Comparison of ENCODE assay signal across 8 cellular contexts in the genomic region with DNA sequence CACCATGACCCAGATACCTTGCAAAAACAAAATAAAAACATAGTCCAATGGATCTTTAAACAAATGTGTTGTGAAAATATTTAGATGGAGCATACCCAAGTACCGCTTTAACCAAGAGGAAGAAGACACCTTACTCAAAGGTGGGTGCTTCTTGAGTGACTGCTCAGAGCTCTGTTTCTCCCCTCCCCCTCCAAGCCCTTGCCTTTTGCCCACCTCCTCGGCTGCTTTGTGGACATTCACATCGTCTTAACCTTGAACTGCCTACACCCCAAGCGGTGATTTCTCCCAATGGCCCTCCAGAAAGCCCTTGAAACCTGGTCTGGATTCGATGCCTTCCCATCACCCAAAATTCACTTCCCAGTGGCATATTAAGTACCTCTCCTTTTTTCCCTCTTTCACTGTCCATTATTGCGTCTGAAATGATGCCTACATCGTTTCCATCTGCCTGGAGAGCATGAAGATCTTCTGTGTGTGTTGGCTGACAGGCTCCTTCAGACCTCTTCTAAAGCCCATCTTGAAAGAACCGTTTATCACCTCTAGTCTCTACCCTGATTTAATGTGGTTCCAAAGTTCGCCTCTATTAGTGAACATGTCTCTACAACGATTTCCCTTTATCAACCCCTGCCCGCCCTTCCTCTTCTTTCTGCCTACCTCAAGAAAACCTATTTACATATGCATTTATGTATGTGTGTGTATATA. TPM values are rescaled to one million over a fixed set of nuclear protein-coding genes. Genes with fewer than 3 reads are reported as not detected.
DNase-seq lines count a peak whose midpoint lies in the region; ATAC-seq, FAIRE-seq and TF ChIP-seq lines count a peak whose summit lies in the region.

No MANE protein-coding gene starts in this region.

- intact Hi-C loops in heart left ventricle (cut with DNase I): loop anchor here in 7 of 10 donors (5.0 to 10.0 kb wide), 7 partner anchors 49 to 128 kb away; no protein-coding TSS in a partner anchor
- intact Hi-C loops in Right ventricle myocardium inferior (cut with DNase I): loop anchor here (2.0 to 5.0 kb wide), 4 partner anchors 52 to 126 kb away; no protein-coding TSS in a partner anchor
- intact Hi-C loops in mucosa of descending colon (cut with DNase I, micrococcal nuclease): loop anchor here in 1 of 2 donors (10.0 kb wide), 1 partner anchor 52 kb away; no protein-coding TSS in a partner anchor
- intact Hi-C loops in upper lobe of right lung (cut with DNase I): no loop called here

- H3K9me3 ChIP-seq in heart left ventricle: no peaks in the 10 kb centered on the region
- no peaks in the 10 kb centered on the region for H3K9me3 ChIP-seq in astrocyte (ENCODE audit: insufficient read depth, low read depth, low read length)
- H3K9me3 ChIP-seq in mucosa of descending colon: no peaks in the 10 kb centered on the region
- H3K9me3 ChIP-seq in upper lobe of right lung: no peaks in the 10 kb centered on the region
- H3K9me3 ChIP-seq in SK-N-SH: no peaks in the 10 kb centered on the region

- POLR2A ChIA-PET in SK-N-SH (lab: Yijun Ruan, JAX): no interaction called here

- H2AFZ ChIP-seq in astrocyte (ENCODE audit: low read depth, low read length) (peak overlapping the region; percentile 70), SK-N-SH (ENCODE audit: low read depth) (no peak overlapping the region)

- H4K20me1 ChIP-seq in astrocyte (ENCODE audit: insufficient read depth, low read length): no peaks in the 10 kb centered on the region
- no peaks in the 10 kb centered on the region for H4K20me1 ChIP-seq in SK-N-SH (ENCODE audit: insufficient read depth)

- H3F3A ChIP-seq in SK-N-SH (replicated peaks; ENCODE audit: insufficient read depth): no peaks in the 10 kb centered on the region

- no peak for TF ChIP-seq POLR2A in heart left ventricle (IDR thresholded peaks at IDR 0.05)

- H3K27me3 Mint-ChIP-seq in astrocyte (ENCODE audit: low read depth, unreplicated experiment): no peaks in the 10 kb centered on the region

- no peak for DNase-seq in heart left ventricle
- no peak for DNase-seq in Right ventricle myocardium inferior (ENCODE audit: missing footprints)
- DNase-seq in astrocyte (ENCODE audit: low read depth): no peak
- DNase-seq in mucosa of descending colon: peak in 1 of 3 donors; percentile 35
- no peak for DNase-seq in upper lobe of right lung
- DNase-seq in SK-N-SH: no peak
- no peak for DNase-seq in SIG-M5 (lab: John Stamatoyannopoulos, UW)

- no peaks in the 10 kb centered on the region for H3K9me2 ChIP-seq in SK-N-SH

- TF ChIP-seq EP300 in SK-N-SH (IDR thresholded peaks at IDR 0.05; ENCODE audit: borderline replicate concordance in 1 of 2, low read depth in 1 of 2, low read length in 1 of 2): no peak

- ATAC-seq in heart left ventricle (peak in 1 of 4 donors; percentile 4), Right ventricle myocardium inferior (no peak), mucosa of descending colon (peak; percentile 41), upper lobe of right lung (no peak), GM18858 (IDR thresholded peaks at IDR 0.05; ENCODE audit: unreplicated experiment) (no peak)

- H3K4me3 Mint-ChIP-seq in astrocyte (ENCODE audit: unreplicated experiment): peak overlapping the region; percentile 91

- 31 to 46% (median 40%) methylated on average over 11 of the region's 11 CpGs for WGBS in heart left ventricle, 4 donors
- WGBS in SK-N-SH (ENCODE audit: low lambda C conversion rate): 73% methylated on average over 11 of the region's 11 CpGs

- H3K27me3 ChIP-seq in heart left ventricle (peaks cover 0 to 4% (median 0%) of the 10 kb centered on the region in 9 donors), astrocyte (ENCODE audit: insufficient read depth, low read length) (no peaks in the 10 kb centered on the region), upper lobe of right lung (no peaks in the 10 kb centered on the region), SK-N-SH (ENCODE audit: insufficient read depth) (peaks cover 7% of the 10 kb centered on the region; the same call in 1 of the 2 replicates)

- H3K9ac ChIP-seq in astrocyte (ENCODE audit: low read length): no peak overlapping the region
- H3K9ac ChIP-seq in SK-N-SH: no peak overlapping the region

- CTCF ChIA-PET in SK-N-SH (lab: Yijun Ruan, JAX): no interaction called here

- H3K4me1 ChIP-seq in heart left ventricle (peaks cover 0 to 56% (median 20%) of the 10 kb centered on the region in 12 donors), astrocyte (ENCODE audit: insufficient read depth, low read length) (no peaks in the 10 kb centered on the region), mucosa of descending colon (ENCODE audit: low read depth) (peaks cover 28% of the 10 kb centered on the region), upper lobe of right lung (peaks cover 13% of the 10 kb centered on the region), SK-N-SH (ENCODE audit: control insufficient read depth in 1 of 2, insufficient read depth in 2 of 2, low read depth in 1 of 2, low read length in 1 of 2) (peaks cover 0 to 7% of the 10 kb centered on the region in 2 experiments; a peak in 1 of 4 replicates)

- H3K4me1 Mint-ChIP-seq in astrocyte (ENCODE audit: low read depth, unreplicated experiment): peaks cover 14% of the 10 kb centered on the region

- no peak overlapping the region for H3K27ac Mint-ChIP-seq in astrocyte (ENCODE audit: unreplicated experiment)

- TF ChIP-seq CTCF in heart left ventricle (IDR thresholded peaks at IDR 0.05) (no peak), astrocyte (IDR thresholded peaks at IDR 0.05; ENCODE audit: insufficient read depth, low read depth, low read length) (no peak), mucosa of descending colon (IDR thresholded peaks at IDR 0.05) (no peak), upper lobe of right lung (IDR thresholded peaks at IDR 0.05) (no peak), SK-N-SH (IDR thresholded peaks at IDR 0.05) (no peak)

- H3K36me3 ChIP-seq in heart left ventricle (no peaks in the 10 kb centered on the region), astrocyte (ENCODE audit: insufficient read depth, low read length) (no peaks in the 10 kb centered on the region), mucosa of descending colon (ENCODE audit: low read depth) (no peaks in the 10 kb centered on the region), upper lobe of right lung (no peaks in the 10 kb centered on the region), SK-N-SH (replicated peaks in 1 of 2; ENCODE audit: control insufficient read depth in 1 of 2, insufficient read depth in 2 of 2, low read length in 1 of 2) (no peaks in the 10 kb centered on the region)

- H3K9me3 Mint-ChIP-seq in astrocyte (ENCODE audit: unreplicated experiment): peaks cover 2% of the 10 kb centered on the region

- H3K4me2 ChIP-seq in astrocyte (ENCODE audit: low read length): peak overlapping the region; percentile 94
- H3K4me2 ChIP-seq in SK-N-SH: no peak overlapping the region

- H3K79me2 ChIP-seq in astrocyte (ENCODE audit: insufficient read depth, low read length) (no peaks in the 10 kb centered on the region), SK-N-SH (ENCODE audit: insufficient read depth) (no peaks in the 10 kb centered on the region)

- H3K36me3 Mint-ChIP-seq in astrocyte (ENCODE audit: low read depth, unreplicated experiment): no peaks in the 10 kb centered on the region

- no peak for TF ChIP-seq RAD21 in SK-N-SH (IDR thresholded peaks at IDR 0.05; ENCODE audit: low read length)

- no peak for FAIRE-seq in astrocyte (lab: Jason Lieb, UNC)

- H3K27ac ChIP-seq in heart left ventricle: peak overlapping the region; percentile 41 to 92 (median 78)
- H3K27ac ChIP-seq in astrocyte (ENCODE audit: low read depth, low read length): no peak overlapping the region
- H3K27ac ChIP-seq in upper lobe of right lung: peak overlapping the region; percentile 87
- no peak overlapping the region for H3K27ac ChIP-seq in SK-N-SH (ENCODE audit: low read depth in 2 of 2, low read length in 1 of 2)

- H3K4me3 ChIP-seq in heart left ventricle (peak overlapping the region; percentile 62 to 94 (median 80)), astrocyte (ENCODE audit: insufficient read depth, low read depth, low read length) (no peak overlapping the region), mucosa of descending colon (peak overlapping the region; percentile 65), upper lobe of right lung (peak overlapping the region; percentile 72), SK-N-SH (ENCODE audit: low read depth in 2 of 2, low read length in 1 of 2) (no peak overlapping the region; a peak in 1 of 4 replicates)

TF ChIP-seq in SK-N-SH, 30 proteins besides CTCF, POLR2A, EP300 and RAD21 (continues in another document):
- TF ChIP-seq YY1 (IDR thresholded peaks at IDR 0.05; ENCODE audit: low read depth) (no peak), TEAD4 (IDR thresholded peaks at IDR 0.05; ENCODE audit: borderline replicate concordance, insufficient read depth) (no peak)
- TF ChIP-seq, protein P1, sequence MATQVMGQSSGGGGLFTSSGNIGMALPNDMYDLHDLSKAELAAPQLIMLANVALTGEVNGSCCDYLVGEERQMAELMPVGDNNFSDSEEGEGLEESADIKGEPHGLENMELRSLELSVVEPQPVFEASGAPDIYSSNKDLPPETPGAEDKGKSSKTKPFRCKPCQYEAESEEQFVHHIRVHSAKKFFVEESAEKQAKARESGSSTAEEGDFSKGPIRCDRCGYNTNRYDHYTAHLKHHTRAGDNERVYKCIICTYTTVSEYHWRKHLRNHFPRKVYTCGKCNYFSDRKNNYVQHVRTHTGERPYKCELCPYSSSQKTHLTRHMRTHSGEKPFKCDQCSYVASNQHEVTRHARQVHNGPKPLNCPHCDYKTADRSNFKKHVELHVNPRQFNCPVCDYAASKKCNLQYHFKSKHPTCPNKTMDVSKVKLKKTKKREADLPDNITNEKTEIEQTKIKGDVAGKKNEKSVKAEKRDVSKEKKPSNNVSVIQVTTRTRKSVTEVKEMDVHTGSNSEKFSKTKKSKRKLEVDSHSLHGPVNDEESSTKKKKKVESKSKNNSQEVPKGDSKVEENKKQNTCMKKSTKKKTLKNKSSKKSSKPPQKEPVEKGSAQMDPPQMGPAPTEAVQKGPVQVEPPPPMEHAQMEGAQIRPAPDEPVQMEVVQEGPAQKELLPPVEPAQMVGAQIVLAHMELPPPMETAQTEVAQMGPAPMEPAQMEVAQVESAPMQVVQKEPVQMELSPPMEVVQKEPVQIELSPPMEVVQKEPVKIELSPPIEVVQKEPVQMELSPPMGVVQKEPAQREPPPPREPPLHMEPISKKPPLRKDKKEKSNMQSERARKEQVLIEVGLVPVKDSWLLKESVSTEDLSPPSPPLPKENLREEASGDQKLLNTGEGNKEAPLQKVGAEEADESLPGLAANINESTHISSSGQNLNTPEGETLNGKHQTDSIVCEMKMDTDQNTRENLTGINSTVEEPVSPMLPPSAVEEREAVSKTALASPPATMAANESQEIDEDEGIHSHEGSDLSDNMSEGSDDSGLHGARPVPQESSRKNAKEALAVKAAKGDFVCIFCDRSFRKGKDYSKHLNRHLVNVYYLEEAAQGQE (IDR thresholded peaks at IDR 0.05; ENCODE audit: low read depth, low read length): no peak

RNA-seq across cellular contexts. Expression of gene GPRIN3, which starts 1.0 kb away (rescaled TPM):
- total RNA-seq in heart left ventricle (10 to 100 TPM in 7 of 9 donors, 1 to 10 TPM in 2; 6.3 to 16.5 (median 13.8) TPM), Right ventricle myocardium inferior (5.9 TPM), astrocyte (2.6 and 6.9 TPM in 2 replicates), mucosa of descending colon (10 to 100 TPM in 2 of 3 donors, 1 to 10 TPM in 1; 6.0 to 23.8 (median 23.7) TPM), upper lobe of right lung (25.2 TPM)
- polyA plus RNA-seq in heart left ventricle (1 to 10 TPM; 2.4 to 4.4 TPM), SK-N-SH (2012; rRNA removed) (not detected in 2 replicates)
- polyA plus RNA-seq in SK-N-SH (2012; cell fraction: cytosol; rRNA removed): under 0.01 TPM in 2 replicates
- under 0.01 TPM in 2 replicates for polyA plus RNA-seq in SK-N-SH (2012; cell fraction: nucleus; rRNA removed)

Comparison
In these comparisons a context has a peak if more than half of its experiments do, and no peak if none do; other contexts are left out.
1. H3K27ac ChIP-seq: peak in heart left ventricle (12 of 12) and upper lobe of right lung (single experiment); none in astrocyte (single experiment) and SK-N-SH (0 of 2).
2. H3K4me3 ChIP-seq: peak in heart left ventricle (12 of 12), mucosa of descending colon (single experiment) and upper lobe of right lung (single experiment); none in astrocyte (single experiment) and SK-N-SH (0 of 2).